24 cellular contexts compared by ENCODE assay signal in genomic region chr11:134559617-134559992, GRCh38.
DNase-seq lines count a peak whose midpoint lies in the region; ATAC-seq and TF ChIP-seq lines count a peak whose summit lies in the region.
"Had no signal": no experiment of that assay in that cellular context is flagged by ENCODE, and none has a peak within 500 bp of the region (broad histone marks: within the 10 kb centered on the region; RNA-seq: fewer than 3 reads in every experiment).

No MANE protein-coding gene starts in this region.

- in situ Hi-C loops in GM13977 (cut with MboI; ENCODE audit: low pct_unique_long_range_greater_than_20kb, low sequenced_read_pairs, unreplicated experiment): no loop called here

- TF ChIP-seq CTCF in esophagus muscularis mucosa (IDR thresholded peaks at IDR 0.05) (no peak), sigmoid colon (IDR thresholded peaks at IDR 0.05) (no peak), GM13977 (IDR thresholded peaks at IDR 0.05; ENCODE audit: extremely low read depth, insufficient read depth, missing control alignments) (no peak)

- ATAC-seq in HG02884 (IDR thresholded peaks at IDR 0.05; ENCODE audit: unreplicated experiment): no peak
- ATAC-seq: pancreas, right cardiac atrium had no signal

- DNase-seq in esophagus muscularis mucosa (ENCODE audit: extremely low spot score) (peak; percentile 87), sigmoid colon (peak; percentile 54), NCI-H1694 treated with DMSO at 0.1 percent for 48 hours (lab: John Stamatoyannopoulos, UW) (no peak), GM13977 (ENCODE audit: low spot score) (no peak)
- DNase-seq: activated CD4-positive, alpha-beta T cell treated with anti-CD3 and anti-CD28 coated beads, Interleukin-2, amount 10 ng/mL, durations not matched to agents 7 days and 5 days; activated gamma-delta T cell treated with Interleukin-2 at 50 U/mL for 16 hours; CD4-positive, alpha-beta memory T cell; DMS153; GDM1; NCI-H1092; NCI-H2081; NCI-H82; OCI-M1; pancreas; right cardiac atrium; SIG-M5; T-helper 1 cell had no signal

- no peaks in the 10 kb centered on the region for H3K9me3 ChIP-seq in BLaER1 treated with 17β-estradiol and CSF1 and Interleukin-3, amounts not matched to agents 10 nM and 100 nM (replicated peaks in 1 of 11)
- H3K9me3 ChIP-seq in KOPT-K1 (ENCODE audit: insufficient read depth, low read length, poor library complexity, severe bottlenecking) (no peaks in the 10 kb centered on the region), esophagus muscularis mucosa (no peaks in the 10 kb centered on the region), sigmoid colon (no peaks in the 10 kb centered on the region)
- H3K9me3 ChIP-seq: adrenal gland, breast epithelium, HAP-1, pancreas had no signal

- TF ChIP-seq POLR2A in esophagus muscularis mucosa (IDR thresholded peaks at IDR 0.05; ENCODE audit: low read depth) (no peak), sigmoid colon (IDR thresholded peaks at IDR 0.05) (no peak)

- peaks cover 7 to 25% (median 24%) of the 10 kb centered on the region in 10 experiments for H3K4me1 ChIP-seq in BLaER1 treated with 17β-estradiol and CSF1 and Interleukin-3, amounts not matched to agents 10 nM and 100 nM
- H3K4me1 ChIP-seq in esophagus muscularis mucosa: no peaks in the 10 kb centered on the region
- H3K4me1 ChIP-seq in sigmoid colon: no peaks in the 10 kb centered on the region
- H3K4me1 ChIP-seq: adrenal gland, breast epithelium, HAP-1, pancreas had no signal

- intact Hi-C loops in esophagus muscularis mucosa (cut with DNase I): no loop called here
- intact Hi-C loops in sigmoid colon (cut with DNase I): no loop called here

- WGBS in esophagus muscularis mucosa: 50% methylated on average over 2 of the region's 9 CpGs
- WGBS in sigmoid colon, 2 donors: 61 to 72% methylated on average over 9 of the region's 9 CpGs

- H3K27ac ChIP-seq in BLaER1 treated with 17β-estradiol and CSF1 and Interleukin-3, amounts not matched to agents 10 nM and 100 nM: no peak overlapping the region
- H3K27ac ChIP-seq in KOPT-K1 (ENCODE audit: low read depth, low read length, poor library complexity, severe bottlenecking): peak overlapping the region; percentile 46
- H3K27ac ChIP-seq in esophagus muscularis mucosa (replicated peaks in 1 of 4): no peak overlapping the region
- H3K27ac ChIP-seq in sigmoid colon: no peak overlapping the region
- H3K27ac ChIP-seq: adrenal gland, breast epithelium, KMS-11, pancreas had no signal

- H3K4me3 ChIP-seq in BLaER1 treated with 17β-estradiol and CSF1 and Interleukin-3, amounts not matched to agents 10 nM and 100 nM: no peak overlapping the region
- H3K4me3 ChIP-seq in esophagus muscularis mucosa (no peak overlapping the region), sigmoid colon (no peak overlapping the region)
- H3K4me3 ChIP-seq: adrenal gland, breast epithelium, HAP-1, pancreas had no signal

- no peaks in the 10 kb centered on the region for H3K36me3 ChIP-seq in BLaER1 treated with 17β-estradiol and CSF1 and Interleukin-3, amounts not matched to agents 10 nM and 100 nM
- H3K36me3 ChIP-seq in KOPT-K1 (ENCODE audit: insufficient read depth, low read length) (no peaks in the 10 kb centered on the region), esophagus muscularis mucosa (no peaks in the 10 kb centered on the region), sigmoid colon (no peaks in the 10 kb centered on the region)
- H3K36me3 ChIP-seq: adrenal gland, breast epithelium, HAP-1, pancreas had no signal

- H3K4me2 ChIP-seq in BLaER1 treated with 17β-estradiol and CSF1 and Interleukin-3, amounts not matched to agents 10 nM and 100 nM: peak overlapping the region; percentile 2 to 92 (median 78); a peak in 17 of 22 replicates
- H3K4me2 ChIP-seq: KMS-11 had no signal

- peaks cover 0 to 9% (median 0%) of the 10 kb centered on the region in 11 experiments; a peak in 2 of 22 replicates for H3K27me3 ChIP-seq in BLaER1 treated with 17β-estradiol and CSF1 and Interleukin-3, amounts not matched to agents 10 nM and 100 nM
- H3K27me3 ChIP-seq in esophagus muscularis mucosa: peaks cover 0 to 20% (median 0%) of the 10 kb centered on the region in 4 donors
- H3K27me3 ChIP-seq in sigmoid colon: no peaks in the 10 kb centered on the region
- H3K27me3 ChIP-seq: adrenal gland, breast epithelium had no signal

- TF ChIP-seq EP300 in esophagus muscularis mucosa (IDR thresholded peaks at IDR 0.05) (no peak), sigmoid colon (IDR thresholded peaks at IDR 0.05) (no peak)

- H4K20me1 ChIP-seq in BLaER1 treated with 17β-estradiol and CSF1 and Interleukin-3, amounts not matched to agents 10 nM and 100 nM: peaks cover 0 to 13% (median 0%) of the 10 kb centered on the region in 11 experiments; a peak in 6 of 22 replicates

- no peak overlapping the region for H3K9ac ChIP-seq in BLaER1 treated with 17β-estradiol and CSF1 and Interleukin-3, amounts not matched to agents 10 nM and 100 nM
- H3K9ac ChIP-seq: KMS-11 had no signal

Comparison
In these comparisons a context has a peak if more than half of its experiments do, and no peak if none do; other contexts are left out.
1. DNase-seq: peak in esophagus muscularis mucosa (single experiment) and sigmoid colon (single experiment); none in NCI-H1694 treated with DMSO at 0.1 percent for 48 hours (single experiment) and GM13977 (single experiment).